Comparison of ENCODE assay signal across 8 cellular contexts in the genomic region with DNA sequence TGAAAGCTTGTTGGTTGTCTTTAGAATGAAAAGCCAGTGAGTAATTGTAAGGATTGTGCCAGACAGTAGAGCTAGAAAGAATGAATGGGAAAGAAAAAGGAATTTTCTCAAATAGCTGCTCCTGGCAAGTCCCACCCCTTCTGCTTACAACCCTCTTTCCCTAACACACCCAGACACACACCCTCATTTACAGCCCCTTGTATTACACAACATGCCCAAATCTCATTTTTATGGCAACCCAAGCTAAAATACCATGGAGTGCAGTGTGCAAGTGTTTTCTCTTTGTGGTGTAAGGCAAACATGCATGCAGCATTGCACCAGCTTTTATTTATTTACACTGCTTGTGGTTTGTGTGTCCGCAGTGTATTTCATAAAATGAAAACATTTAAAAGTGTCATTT. TPM values are rescaled to one million over a fixed set of nuclear protein-coding genes. Genes with fewer than 3 reads are reported as not detected.
DNase-seq lines count a peak whose midpoint lies in the region; TF ChIP-seq lines count a peak whose summit lies in the region.

No MANE protein-coding gene starts in this region.

- H3K4me1 Mint-ChIP-seq in activated naive CD4-positive, alpha-beta T cell treated with anti-CD3 and anti-CD28 coated beads for 36 hours (ENCODE audit: low read depth): peaks cover 5% of the 10 kb centered on the region
- H3K4me1 Mint-ChIP-seq in activated naive CD4-positive, alpha-beta T cell treated with anti-CD3 and anti-CD28 coated beads, Interleukin-2, amount 10 ng/mL, durations not matched to agents 7 days and 5 days: peaks cover 13% of the 10 kb centered on the region

- no peaks in the 10 kb centered on the region for H3K9me3 Mint-ChIP-seq in activated naive CD4-positive, alpha-beta T cell treated with anti-CD3 and anti-CD28 coated beads for 36 hours
- no peaks in the 10 kb centered on the region for H3K9me3 Mint-ChIP-seq in activated naive CD4-positive, alpha-beta T cell treated with anti-CD3 and anti-CD28 coated beads, Interleukin-2, amount 10 ng/mL, durations not matched to agents 7 days and 5 days

- peak overlapping the region; percentile 87 for H3K4me2 ChIP-seq in SK-N-SH
- H3K4me2 ChIP-seq in hepatocyte: peak overlapping the region; percentile 94

- no peaks in the 10 kb centered on the region for H3K36me3 ChIP-seq in SK-N-SH (replicated peaks in 1 of 2; ENCODE audit: control insufficient read depth in 1 of 2, insufficient read depth in 2 of 2, low read length in 1 of 2)
- no peaks in the 10 kb centered on the region for H3K36me3 ChIP-seq in hepatocyte (replicated peaks; ENCODE audit: insufficient read depth, low read depth)
- H3K36me3 ChIP-seq in transverse colon: no peaks in the 10 kb centered on the region
- no peaks in the 10 kb centered on the region for H3K36me3 ChIP-seq in thyroid gland

- TF ChIP-seq RAD21 in SK-N-SH (IDR thresholded peaks at IDR 0.05; ENCODE audit: low read length): no peak

- TF ChIP-seq CTCF in SK-N-SH (IDR thresholded peaks at IDR 0.05) (no peak), hepatocyte (IDR thresholded peaks at IDR 0.05; ENCODE audit: poor library complexity) (no peak), transverse colon (IDR thresholded peaks at IDR 0.05) (no peak), thyroid gland (IDR thresholded peaks at IDR 0.05) (no peak)

- WGBS in SK-N-SH (ENCODE audit: low lambda C conversion rate): 79% methylated on average over 1 of the region's 1 CpG
- WGBS in hepatocyte (ENCODE audit: low lambda C conversion rate, missing lambda C conversion rate): 52% methylated on average over 1 of the region's 1 CpG
- 17 to 48% methylated on average over 1 of the region's 1 CpG for WGBS in transverse colon (ENCODE audit: low coverage in 1 of 2), 2 donors
- WGBS in thyroid gland, 2 donors: 87 to 92% methylated on average over 1 of the region's 1 CpG

- no peak for DNase-seq in activated naive CD4-positive, alpha-beta T cell treated with anti-CD3 and anti-CD28 coated beads for 36 hours
- no peak for DNase-seq in activated naive CD4-positive, alpha-beta T cell treated with anti-CD3 and anti-CD28 coated beads, Interleukin-2, amount 10 ng/mL, durations not matched to agents 7 days and 5 days
- DNase-seq in SK-N-SH: no peak
- DNase-seq in hepatocyte (ENCODE audit: low spot score): no peak
- no peak for DNase-seq in transverse colon
- no peak for DNase-seq in RKO (ENCODE audit: low spot score)
- DNase-seq in middle frontal gyrus (ENCODE audit: extremely low spot score, low spot score): no peak
- DNase-seq in thyroid gland: no peak

- H3K27ac Mint-ChIP-seq in activated naive CD4-positive, alpha-beta T cell treated with anti-CD3 and anti-CD28 coated beads for 36 hours: no peak overlapping the region
- H3K27ac Mint-ChIP-seq in activated naive CD4-positive, alpha-beta T cell treated with anti-CD3 and anti-CD28 coated beads, Interleukin-2, amount 10 ng/mL, durations not matched to agents 7 days and 5 days: no peak overlapping the region

- H3K9me3 ChIP-seq in SK-N-SH (no peaks in the 10 kb centered on the region), hepatocyte (ENCODE audit: low read depth) (no peaks in the 10 kb centered on the region), transverse colon (no peaks in the 10 kb centered on the region), thyroid gland (no peaks in the 10 kb centered on the region)

- H3K9ac ChIP-seq in SK-N-SH: peak overlapping the region; percentile 76; the same call in 1 of the 2 replicates

- H3K9me2 ChIP-seq in SK-N-SH: no peaks in the 10 kb centered on the region
- no peaks in the 10 kb centered on the region for H3K9me2 ChIP-seq in hepatocyte (replicated peaks; ENCODE audit: insufficient read depth)

- CTCF ChIA-PET in activated naive CD4-positive, alpha-beta T cell treated with anti-CD3 and anti-CD28 coated beads for 36 hours (lab: Charles Lee): interaction anchor here (0.6 kb wide), 1 partner anchor 613 kb away, joined by 4 read pairs; no protein-coding TSS in a partner anchor
- CTCF ChIA-PET in activated naive CD4-positive, alpha-beta T cell treated with anti-CD3 and anti-CD28 coated beads, Interleukin-2, amount 10 ng/mL, durations not matched to agents 7 days and 5 days (lab: Charles Lee): interaction anchor here (0.9 kb wide), 1 partner anchor 59 kb away, joined by 3 read pairs; no protein-coding TSS in a partner anchor
- CTCF ChIA-PET in SK-N-SH (lab: Yijun Ruan, JAX): interaction anchor here (0.8 to 2.4 kb wide), 8 partner anchors 12 to 385 kb away, joined by 3 to 15 read pairs (median 8); partner anchors contain the start of gene CCDC71L

- peaks cover 36% of the 10 kb centered on the region for H3K27me3 Mint-ChIP-seq in activated naive CD4-positive, alpha-beta T cell treated with anti-CD3 and anti-CD28 coated beads for 36 hours (ENCODE audit: low read depth)
- peaks cover 37% of the 10 kb centered on the region for H3K27me3 Mint-ChIP-seq in activated naive CD4-positive, alpha-beta T cell treated with anti-CD3 and anti-CD28 coated beads, Interleukin-2, amount 10 ng/mL, durations not matched to agents 7 days and 5 days

- peak overlapping the region; percentile 98 to 100 for H3K4me3 ChIP-seq in SK-N-SH (ENCODE audit: low read depth in 2 of 2, low read length in 1 of 2)
- peak overlapping the region; percentile 86 for H3K4me3 ChIP-seq in hepatocyte
- H3K4me3 ChIP-seq in transverse colon: peak overlapping the region in 3 of 4 donors; percentile 51 to 66 (median 64)
- H3K4me3 ChIP-seq in thyroid gland (replicated peaks in 1 of 3): no peak overlapping the region

- peak overlapping the region; percentile 3 for H3K4me3 Mint-ChIP-seq in activated naive CD4-positive, alpha-beta T cell treated with anti-CD3 and anti-CD28 coated beads for 36 hours
- no peak overlapping the region for H3K4me3 Mint-ChIP-seq in activated naive CD4-positive, alpha-beta T cell treated with anti-CD3 and anti-CD28 coated beads, Interleukin-2, amount 10 ng/mL, durations not matched to agents 7 days and 5 days

- H2AFZ ChIP-seq in SK-N-SH (ENCODE audit: low read depth) (peak overlapping the region; percentile 90; the same call in 1 of the 2 replicates), hepatocyte (no peak overlapping the region)

- in situ Hi-C loops in transverse colon (cut with MboI; ENCODE audit: low pct_ligation_motif_present in 1 of 4, low pct_unique_long_range_greater_than_20kb in 1 of 4, low sequenced_read_pairs in 3 of 4): no loop called here

- H3K27ac ChIP-seq in SK-N-SH (ENCODE audit: low read depth in 2 of 2, low read length in 1 of 2) (peak overlapping the region in 1 of 2 experiments; percentile 43; a peak in 2 of 4 replicates), hepatocyte (no peak overlapping the region), transverse colon (peak overlapping the region in 2 of 4 donors; percentile 74 to 81), thyroid gland (no peak overlapping the region)

- peaks cover 19% of the 10 kb centered on the region for H3F3A ChIP-seq in SK-N-SH (replicated peaks; ENCODE audit: insufficient read depth)

- H4K20me1 ChIP-seq in SK-N-SH (ENCODE audit: insufficient read depth) (no peaks in the 10 kb centered on the region), hepatocyte (ENCODE audit: insufficient read depth, poor library complexity, severe bottlenecking) (peaks cover 4% of the 10 kb centered on the region)

- peaks cover 2% of the 10 kb centered on the region for H3K36me3 Mint-ChIP-seq in activated naive CD4-positive, alpha-beta T cell treated with anti-CD3 and anti-CD28 coated beads for 36 hours (ENCODE audit: low read depth)
- H3K36me3 Mint-ChIP-seq in activated naive CD4-positive, alpha-beta T cell treated with anti-CD3 and anti-CD28 coated beads, Interleukin-2, amount 10 ng/mL, durations not matched to agents 7 days and 5 days: no peaks in the 10 kb centered on the region

- POLR2A ChIA-PET in SK-N-SH (lab: Yijun Ruan, JAX): interaction anchor here (1.4 kb wide), 1 partner anchor 44 kb away, joined by 4 read pairs; no protein-coding TSS in a partner anchor

- H3K27me3 ChIP-seq in SK-N-SH (ENCODE audit: insufficient read depth): no peaks in the 10 kb centered on the region
- H3K27me3 ChIP-seq in hepatocyte: peaks cover 12% of the 10 kb centered on the region
- no peaks in the 10 kb centered on the region for H3K27me3 ChIP-seq in transverse colon
- no peaks in the 10 kb centered on the region for H3K27me3 ChIP-seq in thyroid gland

- H3K4me1 ChIP-seq in SK-N-SH (ENCODE audit: control insufficient read depth in 1 of 2, insufficient read depth in 2 of 2, low read depth in 1 of 2, low read length in 1 of 2) (peaks cover 12 to 35% of the 10 kb centered on the region in 2 experiments; a peak in 3 of 4 replicates), hepatocyte (ENCODE audit: insufficient read depth) (peaks cover 14% of the 10 kb centered on the region), transverse colon (peaks cover 9 to 30% (median 22%) of the 10 kb centered on the region in 4 donors), thyroid gland (peaks cover 0 to 7% of the 10 kb centered on the region in 2 donors)

- TF ChIP-seq EP300 in SK-N-SH (IDR thresholded peaks at IDR 0.05; ENCODE audit: borderline replicate concordance in 1 of 2, low read depth in 1 of 2, low read length in 1 of 2) (no peak), transverse colon (IDR thresholded peaks at IDR 0.05; ENCODE audit: low read depth) (no peak)

- H3K79me2 ChIP-seq in SK-N-SH (ENCODE audit: insufficient read depth) (peaks cover 51% of the 10 kb centered on the region), hepatocyte (peaks cover 34% of the 10 kb centered on the region)

- intact Hi-C loops in activated naive CD4-positive, alpha-beta T cell treated with anti-CD3 and anti-CD28 coated beads for 36 hours (cut with micrococcal nuclease): loop anchor here (2.0 to 10.0 kb wide), 3 partner anchors 81 to 849 kb away; partner anchors contain the start of gene DLD
- intact Hi-C loops in transverse colon (cut with DNase I; ENCODE audit: low total_unique reads) (no loop called here), thyroid gland (cut with DNase I) (no loop called here)

- TF ChIP-seq POLR2A in transverse colon (IDR thresholded peaks at IDR 0.05): no peak
- TF ChIP-seq POLR2A in thyroid gland (IDR thresholded peaks at IDR 0.05): no peak

TF ChIP-seq in SK-N-SH, 30 proteins besides CTCF, POLR2A, EP300 and RAD21 (continues in another document):
- no peak for TF ChIP-seq FOSL2 (IDR thresholded peaks at IDR 0.05; ENCODE audit: borderline replicate concordance, low read depth)
- TF ChIP-seq MXI1 (IDR thresholded peaks at IDR 0.05; ENCODE audit: low read depth, low read length): no peak; the same call in 1 of the 2 replicates
- TF ChIP-seq JUND (IDR thresholded peaks at IDR 0.05): no peak
- TF ChIP-seq MEF2A (IDR thresholded peaks at IDR 0.05; ENCODE audit: borderline replicate concordance, low read depth): no peak
- no peak for TF ChIP-seq RCOR1 (IDR thresholded peaks at IDR 0.05; ENCODE audit: low read length)
- TF ChIP-seq FOXM1 (IDR thresholded peaks at IDR 0.05; ENCODE audit: low read depth): no peak

RNA-seq across cellular contexts. Expression of gene PRKAR2B, which starts 1.5 kb away (rescaled TPM):
- 1 to 10 TPM; 1.5 TPM for total RNA-seq in activated naive CD4-positive, alpha-beta T cell treated with anti-CD3 and anti-CD28 coated beads for 36 hours
- polyA plus RNA-seq in SK-N-SH (2012; rRNA removed) (17.3 and 19.3 TPM in 2 replicates), hepatocyte (14.8 and 16.2 TPM in 2 replicates)
- 27.9 and 35.2 TPM in 2 replicates for polyA plus RNA-seq in SK-N-SH (2012; cell fraction: cytosol; rRNA removed)
- 4.7 and 9.6 TPM in 2 replicates for polyA plus RNA-seq in SK-N-SH (2012; cell fraction: nucleus; rRNA removed)
- total RNA-seq in hepatocyte (25.6 and 31.5 TPM in 2 replicates), transverse colon (10 to 100 TPM in 2 of 4 donors, 1 to 10 TPM in 2; 7.1 to 22.8 (median 12.9) TPM), thyroid gland (1 to 10 TPM; 5.1 to 9.0 (median 6.5) TPM)

Comparison
In these comparisons a context has a peak if more than half of its experiments do, and no peak if none do; other contexts are left out.
1. H3K4me3 ChIP-seq: peak in SK-N-SH (2 of 2), hepatocyte (single experiment) and transverse colon (3 of 4); none in thyroid gland (0 of 3).